Comparison of ENCODE assay signal across 20 cellular contexts in the genomic region with DNA sequence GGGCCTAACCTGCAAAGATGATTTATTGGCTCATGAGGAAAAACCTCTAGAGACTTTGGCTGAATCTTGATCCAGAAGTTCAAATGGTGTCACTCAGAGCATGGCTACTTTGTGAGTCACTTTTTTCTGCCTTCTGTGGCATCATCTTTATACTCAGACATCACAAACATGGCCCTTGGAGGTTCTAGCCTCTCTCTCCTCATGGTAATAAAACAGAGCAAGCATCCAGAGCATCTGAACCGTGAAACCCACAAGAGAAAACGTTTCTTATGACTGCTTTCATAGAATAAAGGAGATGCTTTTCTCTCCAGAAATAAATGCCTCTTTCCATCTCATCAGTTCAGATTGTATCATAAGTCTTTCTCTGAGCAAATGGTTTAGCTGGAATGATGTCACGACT.
"Had no signal": no experiment of that assay in that cellular context is flagged by ENCODE, and none has a peak within 500 bp of the region (broad histone marks: within the 10 kb centered on the region; RNA-seq: fewer than 3 reads in every experiment).

No MANE protein-coding gene starts in this region.

- H3K36me3 Mint-ChIP-seq: mesothelial cell of epicardium; naive thymus-derived CD8-positive, alpha-beta T cell; WTC11 had no signal

- H3K4me1 Mint-ChIP-seq: activated T-helper 17 cell treated with anti-CD3 and anti-CD28 coated beads, Interleukin-2, amount 50 U/mL, for 72 hours; naive thymus-derived CD8-positive, alpha-beta T cell; neural crest cell; T-helper 17 cell had no signal

- H3K27ac Mint-ChIP-seq: activated CD8-positive, alpha-beta T cell treated with anti-CD3 and anti-CD28 coated beads for 36 hours; activated T-helper 17 cell treated with anti-CD3 and anti-CD28 coated beads, Interleukin-2, amount 50 U/mL, for 72 hours; mesothelial cell of epicardium; naive thymus-derived CD8-positive, alpha-beta T cell; T-helper 17 cell; WTC11 had no signal

- H3K9me3 Mint-ChIP-seq: activated CD8-positive, alpha-beta T cell treated with anti-CD3 and anti-CD28 coated beads for 36 hours; activated T-cell treated with anti-CD3 and anti-CD28 coated beads, Interleukin-2, amount 50 U/mL, for 4 hours; mesothelial cell of epicardium; neural crest cell; WTC11 had no signal

- ATAC-seq: activated CD8-positive, alpha-beta T cell treated with anti-CD3 and anti-CD28 coated beads for 36 hours; activated T-cell treated with anti-CD3 and anti-CD28 coated beads, Interleukin-2, amount 50 U/mL, for 4 hours; activated T-helper 17 cell treated with anti-CD3 and anti-CD28 coated beads, Interleukin-2, amount 50 U/mL, for 72 hours; esophagus mucosa; foreskin keratinocyte; naive thymus-derived CD8-positive, alpha-beta T cell; pancreas; stimulated activated naive CD8-positive, alpha-beta T cell treated with anti-CD3 and anti-CD28 coated beads, Interleukin-15, Interleukin-2, amounts not matched to agents 100 U/mL and 50 U/mL, for 24 hours; T-helper 17 cell; WTC11 had no signal

- H3K4me3 Mint-ChIP-seq: activated CD8-positive, alpha-beta T cell treated with anti-CD3 and anti-CD28 coated beads for 36 hours; activated T-cell treated with anti-CD3 and anti-CD28 coated beads, Interleukin-2, amount 50 U/mL, for 4 hours; activated T-helper 17 cell treated with anti-CD3 and anti-CD28 coated beads, Interleukin-2, amount 50 U/mL, for 72 hours; mesothelial cell of epicardium; naive thymus-derived CD8-positive, alpha-beta T cell; neural crest cell; T-helper 17 cell; WTC11 had no signal

- DNase-seq: activated CD4-positive, alpha-beta T cell treated with anti-CD3 and anti-CD28 coated beads, Interleukin-2, amount 50 U/mL, for 1 hour; activated CD8-positive, alpha-beta T cell treated with anti-CD3 and anti-CD28 coated beads for 36 hours; activated gamma-delta T cell treated with Interleukin-2 at 50 U/mL for 16 hours; activated naive CD4-positive, alpha-beta T cell treated with anti-CD3 and anti-CD28 coated beads, Interleukin-2, amount 50 U/mL, for 16 hours; activated T-cell treated with anti-CD3 and anti-CD28 coated beads, Interleukin-2, amount 50 U/mL, for 4 hours; amygdala; central memory CD4-positive, alpha-beta T cell; foreskin keratinocyte; naive thymus-derived CD8-positive, alpha-beta T cell; nucleus accumbens; pancreas; spleen; stimulated activated naive CD8-positive, alpha-beta T cell treated with anti-CD3 and anti-CD28 coated beads, Interleukin-15, Interleukin-2, amounts not matched to agents 100 U/mL and 50 U/mL, for 24 hours; T-helper 17 cell; trophoblast cell had no signal
